ENCODE assay signal across 8 cellular contexts in the genomic region with DNA sequence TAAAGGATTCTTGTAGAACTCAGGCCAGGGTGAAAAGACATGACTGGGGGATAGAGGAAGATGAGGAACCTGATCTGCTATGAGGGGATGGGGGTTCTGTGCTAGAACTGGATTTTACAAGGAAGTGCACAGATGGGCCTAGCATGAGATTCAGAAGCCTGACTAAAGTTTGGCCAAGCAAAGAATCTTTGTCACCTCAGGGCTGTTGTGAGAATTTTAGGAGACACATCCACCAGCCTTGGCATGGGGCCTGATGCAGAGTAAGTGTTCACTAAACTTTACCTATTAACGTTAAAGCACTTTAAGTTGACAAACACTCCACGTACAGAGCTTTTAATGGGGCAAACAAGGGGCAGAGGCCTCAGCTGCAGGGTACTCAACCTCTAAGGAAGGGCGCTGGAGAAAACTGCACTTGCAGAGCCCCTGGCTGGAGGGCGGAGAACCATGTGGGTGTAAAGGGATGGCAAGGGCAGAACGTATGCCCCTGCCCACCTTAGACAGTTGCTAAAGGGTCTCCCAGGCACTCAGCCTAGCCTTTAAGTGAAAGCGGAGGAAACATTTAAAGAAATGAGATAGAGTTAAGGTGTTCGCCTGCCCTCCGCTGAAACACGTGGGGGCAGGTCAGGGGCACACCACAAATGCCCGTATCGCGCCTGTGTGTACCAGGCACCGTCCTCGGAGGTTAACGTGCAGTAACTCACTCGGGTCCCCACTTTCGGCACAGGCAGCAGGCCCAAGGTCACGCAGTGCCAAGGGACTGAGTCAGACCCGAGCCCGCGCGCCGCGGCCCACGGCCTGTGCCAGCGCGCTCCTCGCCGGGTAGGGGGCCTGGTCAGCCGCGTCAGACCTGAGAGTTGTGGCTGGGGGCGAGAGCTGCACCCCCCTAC. TPM values are rescaled to one million over a fixed set of nuclear protein-coding genes. Genes with fewer than 3 reads are reported as not detected.
A peak's percentile ranks its signal among the peaks of the same experiment; 100 is the strongest.
DNase-seq lines count a peak whose midpoint lies in the region; ATAC-seq, FAIRE-seq and TF ChIP-seq lines count a peak whose summit lies in the region.

No MANE protein-coding gene starts in this region.

- peak overlapping the region; percentile 99 for H2AFZ ChIP-seq in GM23338
- H2AFZ ChIP-seq in fibroblast of lung (ENCODE audit: low read length) = peak overlapping the region; percentile 63

- H3K4me1 Mint-ChIP-seq in GM23338 = peaks cover 31% of the 10 kb centered on the region

- no peaks in the 10 kb centered on the region for H3K9me2 ChIP-seq in GM23338 (ENCODE audit: insufficient read depth)

- H3K4me2 ChIP-seq in GM23338 (peak overlapping the region; percentile 85), fibroblast of lung (ENCODE audit: extremely low read depth, insufficient read depth, low read length) (peak overlapping the region; percentile 63)

- H4K20me1 ChIP-seq in GM23338 (replicated peaks; ENCODE audit: insufficient read depth) (peaks cover 28% of the 10 kb centered on the region), fibroblast of lung (ENCODE audit: control insufficient read depth, extremely low read depth, insufficient read depth, low read length) (no peaks in the 10 kb centered on the region)

- peak overlapping the region; percentile 18 for H3K9ac ChIP-seq in fibroblast of lung (ENCODE audit: insufficient read depth, low read length)

- DNase-seq in Ammon's horn (ENCODE audit: low spot score) (peak; percentile 32), GM23338 (ENCODE audit: low spot score) (no peak), WERI-Rb-1 (no peak), fibroblast of lung (ENCODE audit: low read depth in 2 of 2) (peak in 1 of 2 donors; percentile 42), GM19239 (ENCODE audit: insufficient read length, low spot score) (no peak), NK-92 (lab: John Stamatoyannopoulos, UW; ENCODE audit: unreplicated experiment) (no peak)

- peaks cover 3% of the 10 kb centered on the region; the same call in 1 of the 3 replicates for H3K9me3 Mint-ChIP-seq in GM23338

- H3K9me3 ChIP-seq in WERI-Rb-1 (ENCODE audit: severe bottlenecking) (peaks cover 8% of the 10 kb centered on the region), fibroblast of lung (ENCODE audit: control insufficient read depth, insufficient read depth, low read depth, low read length) (no peaks in the 10 kb centered on the region), neutrophil (no peaks in the 10 kb centered on the region)

- no peak overlapping the region; the same call in 1 of the 2 replicates for H3K27ac Mint-ChIP-seq in GM23338

- FAIRE-seq in GM19239 (lab: Jason Lieb, UNC) = no peak

- no peaks in the 10 kb centered on the region; the same call in 1 of the 2 replicates for H3F3A ChIP-seq in GM23338 (replicated peaks; ENCODE audit: low read depth)

- H3K27me3 ChIP-seq in GM23338 (ENCODE audit: insufficient read depth) (peaks cover 15% of the 10 kb centered on the region; the same call in 1 of the 2 replicates), WERI-Rb-1 (ENCODE audit: insufficient read depth, low read depth, severe bottlenecking) (peaks cover 10% of the 10 kb centered on the region), fibroblast of lung (ENCODE audit: control insufficient read depth, insufficient read depth, low read length) (no peaks in the 10 kb centered on the region), neutrophil (peaks cover 7% of the 10 kb centered on the region)

- peak; percentile 65 for ATAC-seq in GM23338
- no peak for ATAC-seq in HG03139 (IDR thresholded peaks at IDR 0.05; ENCODE audit: unreplicated experiment)

- TF ChIP-seq CTCF in GM23338 (conservative IDR thresholded peaks at IDR 0.05; ENCODE audit: low read depth in 2 of 2) = no peak
- TF ChIP-seq CTCF in WERI-Rb-1 (IDR thresholded peaks at IDR 0.05; ENCODE audit: low read depth, low read length) = no peak
- no peak for TF ChIP-seq CTCF in fibroblast of lung (conservative IDR thresholded peaks at IDR 0.05 in 1 of 2, IDR thresholded peaks at IDR 0.05 in 1 of 2; ENCODE audit: low read depth in 1 of 2, low read length in 2 of 2)
- TF ChIP-seq CTCF in neutrophil (IDR thresholded peaks at IDR 0.05) = no peak

- peaks cover 33% of the 10 kb centered on the region for H3K79me2 ChIP-seq in GM23338 (replicated peaks; ENCODE audit: insufficient read depth)
- peaks cover 26% of the 10 kb centered on the region for H3K79me2 ChIP-seq in fibroblast of lung (ENCODE audit: control insufficient read depth, insufficient read depth, low read length)

- H3K27ac ChIP-seq in GM23338 (ENCODE audit: low read depth) = no peak overlapping the region
- peak overlapping the region; percentile 72 for H3K27ac ChIP-seq in WERI-Rb-1
- no peak overlapping the region for H3K27ac ChIP-seq in fibroblast of lung (ENCODE audit: insufficient read depth, low read length)
- H3K27ac ChIP-seq in neutrophil = peak overlapping the region; percentile 43

- H3K4me1 ChIP-seq in GM23338 (ENCODE audit: insufficient read depth) (peaks cover 32% of the 10 kb centered on the region), fibroblast of lung (ENCODE audit: control insufficient read depth, extremely low read depth, insufficient read depth, low read length) (no peaks in the 10 kb centered on the region), neutrophil (ENCODE audit: control insufficient read depth in 1 of 2, insufficient read depth in 1 of 2, low read depth in 1 of 2, low read length in 1 of 2) (peaks cover 29 to 35% of the 10 kb centered on the region in 2 experiments)

- peak overlapping the region; percentile 69 for H3K4me3 Mint-ChIP-seq in GM23338

- H3K4me3 ChIP-seq in GM23338 = peak overlapping the region; percentile 62
- no peak overlapping the region; the same call in 1 of the 2 replicates for H3K4me3 ChIP-seq in WERI-Rb-1 (ENCODE audit: low read depth, low read length)
- H3K4me3 ChIP-seq in fibroblast of lung (replicated peaks in 1 of 4; ENCODE audit: control extremely low read depth in 1 of 4, insufficient read depth in 1 of 4, low read depth in 3 of 4, low read length in 4 of 4) = peak overlapping the region; percentile 20 to 60 (median 28)
- peak overlapping the region; percentile 71 to 81 for H3K4me3 ChIP-seq in neutrophil (ENCODE audit: low read depth in 1 of 2, low read length in 1 of 2)

- H3K36me3 ChIP-seq in GM23338 (ENCODE audit: insufficient read depth) = no peaks in the 10 kb centered on the region
- H3K36me3 ChIP-seq in WERI-Rb-1 = peaks cover 18% of the 10 kb centered on the region
- H3K36me3 ChIP-seq in fibroblast of lung (ENCODE audit: control insufficient read depth, insufficient read depth, low read length) = no peaks in the 10 kb centered on the region
- H3K36me3 ChIP-seq in neutrophil = no peaks in the 10 kb centered on the region

- peaks cover 9% of the 10 kb centered on the region; the same call in 2 of the 3 replicates for H3K36me3 Mint-ChIP-seq in GM23338 (ENCODE audit: low read depth)

- peaks cover 8% of the 10 kb centered on the region for H3K27me3 Mint-ChIP-seq in GM23338 (ENCODE audit: insufficient read depth, low read depth, poor library complexity)

RNA-seq across cellular contexts. Expression of a gene that starts 1.0 kb away (rescaled TPM):
- total RNA-seq in GM23338 (2014; rRNA removed; shearing (Covaris generic)) = 80.5 and 103 TPM in 2 replicates
- polyA plus RNA-seq in GM23338 (2016; fragmentation: Nextera tagmentation; extraction: Ambion mirVana) (232 and 242 TPM in 2 replicates), fibroblast of lung (45.6 and 58.7 TPM in 2 replicates)
- total RNA-seq in fibroblast of lung = 19.3 and 20.0 TPM in 2 replicates
- polyA plus RNA-seq in fibroblast of lung (2012) = 56.6 and 75.7 TPM in 2 replicates
- polyA minus RNA-seq in fibroblast of lung (ENCODE audit: low replicate concordance) = 3.8 and 6.4 TPM in 2 replicates

RNA-seq across cellular contexts. Expression of a gene that starts 1.0 kb away (rescaled TPM):
- total RNA-seq in GM23338 (2014; rRNA removed; shearing (Covaris generic)) = 31.7 and 32.7 TPM in 2 replicates
- 5.7 and 6.2 TPM in 2 replicates for polyA plus RNA-seq in GM23338 (2016; fragmentation: Nextera tagmentation; extraction: Ambion mirVana)
- 28.6 and 35.7 TPM in 2 replicates for total RNA-seq in fibroblast of lung
- polyA plus RNA-seq in fibroblast of lung = 4.9 and 6.2 TPM in 2 replicates
- polyA plus RNA-seq in fibroblast of lung (2012) = 3.6 and 5.2 TPM in 2 replicates
- 6.7 and 9.6 TPM in 2 replicates for polyA minus RNA-seq in fibroblast of lung (ENCODE audit: low replicate concordance)

Comparison
In these comparisons a context has a peak if more than half of its experiments do, and no peak if none do; other contexts are left out.
1. H3K27ac ChIP-seq: peak in WERI-Rb-1 (single experiment) and neutrophil (single experiment); none in GM23338 (single experiment) and fibroblast of lung (single experiment).